Comparison of ENCODE assay signal across 8 cellular contexts in the genomic region with DNA sequence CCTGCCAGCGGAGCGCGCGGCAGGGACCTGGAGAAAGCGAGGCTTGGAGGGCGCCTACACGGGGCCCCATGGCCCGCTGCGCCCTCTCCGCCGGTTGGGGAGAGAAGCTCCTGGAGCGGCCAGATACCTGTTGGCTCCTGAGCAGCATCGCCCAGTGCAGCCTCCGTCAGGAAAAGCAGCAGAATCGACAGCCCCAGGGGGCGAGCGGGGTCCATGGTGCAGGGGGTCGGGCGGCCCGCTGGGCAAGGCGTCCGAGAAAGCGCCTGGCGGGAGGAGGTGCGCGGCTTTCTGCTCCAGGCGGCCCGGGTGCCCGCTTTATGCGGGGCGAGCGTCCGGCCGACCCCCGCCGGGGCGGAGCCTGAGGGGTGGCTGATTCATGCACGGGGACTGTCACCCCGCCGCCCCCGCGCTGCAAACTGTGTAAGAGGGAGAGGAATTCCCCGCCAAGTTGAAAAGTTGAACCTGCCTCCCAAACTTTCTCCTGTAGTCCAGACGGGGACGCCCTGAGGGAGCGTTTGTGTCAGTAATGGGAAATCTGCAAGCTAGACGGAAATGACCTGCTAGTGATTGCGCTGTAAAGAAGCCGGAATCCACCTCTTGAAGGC. TPM values are rescaled to one million over a fixed set of nuclear protein-coding genes. Genes with fewer than 3 reads are reported as not detected.
DNase-seq lines count a peak whose midpoint lies in the region; ATAC-seq and TF ChIP-seq lines count a peak whose summit lies in the region.

A gene with protein sequence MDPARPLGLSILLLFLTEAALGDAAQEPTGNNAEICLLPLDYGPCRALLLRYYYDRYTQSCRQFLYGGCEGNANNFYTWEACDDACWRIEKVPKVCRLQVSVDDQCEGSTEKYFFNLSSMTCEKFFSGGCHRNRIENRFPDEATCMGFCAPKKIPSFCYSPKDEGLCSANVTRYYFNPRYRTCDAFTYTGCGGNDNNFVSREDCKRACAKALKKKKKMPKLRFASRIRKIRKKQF (minus strand): TSS at position 290 of the 605 bp plus-strand sequence. CDS start 75 bp downstream, at position 215.

- H3K36me3 Mint-ChIP-seq in activated CD4-positive, alpha-beta T cell treated with anti-CD3 and anti-CD28 coated beads, Interleukin-2, amount 10 ng/mL, durations not matched to agents 24 days and 14 days (ENCODE audit: low read depth) = no peaks in the 10 kb centered on the region
- H3K36me3 Mint-ChIP-seq in activated T-cell treated with anti-CD3 and anti-CD28 coated beads, Interleukin-2, amount 50 U/mL, for 72 hours (ENCODE audit: insufficient read depth in 2 of 2) = no peaks in the 10 kb centered on the region

- peak; percentile 56 for DNase-seq in activated CD4-positive, alpha-beta T cell treated with anti-CD3 and anti-CD28 coated beads, Interleukin-2, amount 10 ng/mL, durations not matched to agents 24 days and 14 days
- no peak for DNase-seq in activated CD4-positive, alpha-beta T cell treated with anti-CD3 and anti-CD28 coated beads, Interleukin-2, amount 50 U/mL, for 1 hour
- peak; percentile 34 to 46 for DNase-seq in activated T-cell treated with anti-CD3 and anti-CD28 coated beads, Interleukin-2, amount 50 U/mL, for 72 hours
- peak; percentile 24 for DNase-seq in left cardiac atrium
- peak; percentile 12 for DNase-seq in prostate gland (ENCODE audit: low spot score)
- DNase-seq in inferior parietal cortex (ENCODE audit: extremely low spot score) = no peak
- no peak for DNase-seq in 8988T

- peaks cover 51% of the 10 kb centered on the region for H3K27me3 Mint-ChIP-seq in activated CD4-positive, alpha-beta T cell treated with anti-CD3 and anti-CD28 coated beads, Interleukin-2, amount 10 ng/mL, durations not matched to agents 24 days and 14 days
- H3K27me3 Mint-ChIP-seq in activated T-cell treated with anti-CD3 and anti-CD28 coated beads, Interleukin-2, amount 50 U/mL, for 72 hours (ENCODE audit: low read depth) = peaks cover 60% of the 10 kb centered on the region

- no peak within 1 kb of the TSS for H3K27ac ChIP-seq in prostate gland

- peak within 1 kb of the TSS; percentile 75 for H3K4me3 Mint-ChIP-seq in activated CD4-positive, alpha-beta T cell treated with anti-CD3 and anti-CD28 coated beads, Interleukin-2, amount 10 ng/mL, durations not matched to agents 24 days and 14 days
- peak within 1 kb of the TSS; percentile 87 to 93 for H3K4me3 Mint-ChIP-seq in activated T-cell treated with anti-CD3 and anti-CD28 coated beads, Interleukin-2, amount 50 U/mL, for 72 hours

- under 1% methylated on average over 49 of the region's 49 CpGs for WGBS in prostate gland

- no peaks in the 10 kb centered on the region for H3K4me1 ChIP-seq in prostate gland (replicated peaks)

- H3K9me3 Mint-ChIP-seq in activated CD4-positive, alpha-beta T cell treated with anti-CD3 and anti-CD28 coated beads, Interleukin-2, amount 10 ng/mL, durations not matched to agents 24 days and 14 days = no peaks in the 10 kb centered on the region
- H3K9me3 Mint-ChIP-seq in activated T-cell treated with anti-CD3 and anti-CD28 coated beads, Interleukin-2, amount 50 U/mL, for 72 hours = no peaks in the 10 kb centered on the region

- no peak within 1 kb of the TSS for H3K27ac Mint-ChIP-seq in activated CD4-positive, alpha-beta T cell treated with anti-CD3 and anti-CD28 coated beads, Interleukin-2, amount 10 ng/mL, durations not matched to agents 24 days and 14 days
- no peak within 1 kb of the TSS for H3K27ac Mint-ChIP-seq in activated T-cell treated with anti-CD3 and anti-CD28 coated beads, Interleukin-2, amount 50 U/mL, for 72 hours

- intact Hi-C loops in activated CD4-positive, alpha-beta T cell treated with anti-CD3 and anti-CD28 coated beads, Interleukin-2, amount 10 ng/mL, durations not matched to agents 24 days and 14 days (cut with micrococcal nuclease) = no loop called here
- intact Hi-C loops in left cardiac atrium (cut with DNase I) = no loop called here
- intact Hi-C loops in prostate gland (cut with DNase I) = no loop called here

- no peaks in the 10 kb centered on the region for H3K27me3 ChIP-seq in prostate gland (replicated peaks; ENCODE audit: insufficient read depth)

- H3K36me3 ChIP-seq in prostate gland = no peaks in the 10 kb centered on the region

- no peaks in the 10 kb centered on the region for H3K9me3 ChIP-seq in prostate gland

- H3K4me3 ChIP-seq in prostate gland = peak within 1 kb of the TSS; percentile 33 to 39

- TF ChIP-seq CTCF in prostate gland (IDR thresholded peaks at IDR 0.05) = no peak

- TF ChIP-seq POLR2A in prostate gland (IDR thresholded peaks at IDR 0.05) = peak; percentile 6

- peaks cover 8% of the 10 kb centered on the region for H3K4me1 Mint-ChIP-seq in activated CD4-positive, alpha-beta T cell treated with anti-CD3 and anti-CD28 coated beads, Interleukin-2, amount 10 ng/mL, durations not matched to agents 24 days and 14 days
- peaks cover 9% of the 10 kb centered on the region for H3K4me1 Mint-ChIP-seq in activated T-cell treated with anti-CD3 and anti-CD28 coated beads, Interleukin-2, amount 50 U/mL, for 72 hours (ENCODE audit: low read depth)

- ATAC-seq in HG03108 (IDR thresholded peaks at IDR 0.05; ENCODE audit: unreplicated experiment) (peak; percentile 28), left cardiac atrium (peak; percentile 76 to 79)
- ATAC-seq in activated T-cell treated with anti-CD3 and anti-CD28 coated beads, Interleukin-2, amount 50 U/mL, for 72 hours (replicated peaks in 1 of 2) = peak; percentile 72 to 74

RNA-seq across cellular contexts. Expression of the gene that starts here (rescaled TPM):
- total RNA-seq in activated CD4-positive, alpha-beta T cell treated with anti-CD3 and anti-CD28 coated beads, Interleukin-2, amount 10 ng/mL, durations not matched to agents 24 days and 14 days = not detected in 2 replicates
- total RNA-seq in activated T-cell treated with anti-CD3 and anti-CD28 coated beads, Interleukin-2, amount 50 U/mL, for 72 hours = under 1 TPM; 0.34 to 0.51 TPM
- 1 to 10 TPM; 1.1 to 3.6 TPM for total RNA-seq in left cardiac atrium
- total RNA-seq in prostate gland = 10 to 100 TPM in 1 of 2 donors, 1 to 10 TPM in 1; 1.7 to 10.3 TPM

Comparison
In these comparisons a context has a peak if more than half of its experiments do, and no peak if none do; other contexts are left out.
1. Peak in DNase-seq in activated CD4-positive, alpha-beta T cell treated with anti-CD3 and anti-CD28 coated beads, Interleukin-2, amount 10 ng/mL, durations not matched to agents 24 days and 14 days; RNA of the gene not detected or under 1 TPM.
2. Peak in DNase-seq and ATAC-seq in activated T-cell treated with anti-CD3 and anti-CD28 coated beads, Interleukin-2, amount 50 U/mL, for 72 hours; RNA of the gene not detected or under 1 TPM.
3. DNase-seq: peak in left cardiac atrium (single experiment) and prostate gland (single experiment); none in activated CD4-positive, alpha-beta T cell treated with anti-CD3 and anti-CD28 coated beads, Interleukin-2, amount 50 U/mL, for 1 hour (single experiment), inferior parietal cortex (single experiment) and 8988T (single experiment).
4. Peak in every context shown above with its lines, with median percentiles within 50 percentile points of each other: ATAC-seq.